ENCODE assay signal across 7 cellular contexts in the genomic region with DNA sequence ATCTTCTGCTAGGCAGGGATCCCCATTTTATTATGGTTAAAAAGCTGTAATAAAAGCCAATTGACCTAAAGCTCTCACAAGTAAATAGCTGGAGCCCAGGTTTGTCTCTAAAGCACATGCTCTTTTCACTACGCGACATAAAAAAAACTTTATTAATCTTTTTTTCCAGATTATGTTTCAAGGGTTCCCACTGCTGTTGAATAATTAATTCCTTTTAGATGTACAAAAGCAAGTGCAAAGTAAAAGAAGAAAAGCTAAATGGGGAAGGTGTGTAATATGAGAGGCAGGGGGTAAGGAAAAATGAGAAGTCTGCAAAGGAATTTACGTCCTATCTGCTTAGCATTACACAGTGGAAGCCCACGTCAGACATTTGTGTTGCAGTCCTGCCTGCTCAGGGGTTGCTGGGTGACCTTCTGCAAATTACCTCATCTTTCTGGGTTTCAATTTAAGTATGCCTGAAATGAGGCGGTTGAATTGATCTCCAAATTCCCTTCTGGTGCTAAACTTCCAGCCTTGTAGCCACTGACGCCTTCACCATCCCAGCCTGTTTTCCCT. TPM values are rescaled to one million over a fixed set of nuclear protein-coding genes. Genes with fewer than 3 reads are reported as not detected.
DNase-seq lines count a peak whose midpoint lies in the region; ATAC-seq and TF ChIP-seq lines count a peak whose summit lies in the region.

No MANE protein-coding gene starts in this region.

- peaks cover 3% of the 10 kb centered on the region for H3K27me3 ChIP-seq in neural cell (ENCODE audit: insufficient read depth, low read depth, low read length)
- H3K27me3 ChIP-seq in uterus = no peaks in the 10 kb centered on the region

- no peak for TF ChIP-seq RAD21 in neural cell (conservative IDR thresholded peaks at IDR 0.05)

- no peak for DNase-seq in HFF-Myc (ENCODE audit: extremely low read depth, low read depth)
- DNase-seq in NAMALWA (ENCODE audit: low spot score) = peak; percentile 72
- DNase-seq in activated CD4-positive, alpha-beta T cell treated with anti-CD3 and anti-CD28 coated beads, Interleukin-2, amount 50 U/mL, for 48 hours = peak; percentile 48 to 62
- peak; percentile 89 for DNase-seq in fibroblast of peridontal ligament (ENCODE audit: extremely low read depth)
- peak in 1 of 2 donors; percentile 56 for DNase-seq in uterus

- TF ChIP-seq EP300 in neural cell (conservative IDR thresholded peaks at IDR 0.05; ENCODE audit: poor library complexity, severe bottlenecking) = no peak

- peak overlapping the region; percentile 52 for H3K9ac ChIP-seq in neural cell (ENCODE audit: low read length)

- H4K20me1 ChIP-seq in neural cell (ENCODE audit: insufficient read depth) = no peaks in the 10 kb centered on the region

- no peak overlapping the region for H2AFZ ChIP-seq in neural cell (ENCODE audit: low read depth, low read length)

- peak overlapping the region; percentile 67 for H3K4me3 ChIP-seq in HFF-Myc (replicated peaks; ENCODE audit: low read depth, low read length)
- H3K4me3 ChIP-seq in neural cell (ENCODE audit: low read length) = peak overlapping the region; percentile 85
- peak overlapping the region; percentile 61 to 71 for H3K4me3 ChIP-seq in uterus

- H3K9me2 ChIP-seq in neural cell (ENCODE audit: insufficient read depth, low read length) = no peaks in the 10 kb centered on the region

- H3K27ac ChIP-seq in neural cell (ENCODE audit: low read length) = no peak overlapping the region
- H3K27ac ChIP-seq in uterus = peak overlapping the region; percentile 94 to 95

- no peaks in the 10 kb centered on the region for H3F3A ChIP-seq in neural cell (ENCODE audit: insufficient read depth, low read length, poor library complexity, severe bottlenecking)

- H3K4me1 ChIP-seq in uterus = no peaks in the 10 kb centered on the region

- H3K9me3 ChIP-seq in neural cell (ENCODE audit: low read length) = no peaks in the 10 kb centered on the region
- H3K9me3 ChIP-seq in uterus = no peaks in the 10 kb centered on the region

- H3K79me2 ChIP-seq in neural cell (replicated peaks; ENCODE audit: insufficient read depth, low read length) = no peaks in the 10 kb centered on the region

- ATAC-seq in GM18498 (IDR thresholded peaks at IDR 0.05; ENCODE audit: unreplicated experiment) = peak; percentile 29

- no peak for TF ChIP-seq POLR2A in uterus (IDR thresholded peaks at IDR 0.05)

- H3K36me3 ChIP-seq in neural cell (ENCODE audit: insufficient read depth, low read length) (no peaks in the 10 kb centered on the region), uterus (no peaks in the 10 kb centered on the region)

- peak overlapping the region; percentile 78 for H3K4me2 ChIP-seq in neural cell (ENCODE audit: low read length)

- intact Hi-C loops in uterus (cut with DNase I; ENCODE audit: low total_unique reads) = no loop called here

- TF ChIP-seq CTCF in HFF-Myc (IDR thresholded peaks at IDR 0.05; ENCODE audit: low read depth, low read length, missing control alignments) = no peak
- TF ChIP-seq CTCF in neural cell (IDR thresholded peaks at IDR 0.05; ENCODE audit: poor library complexity, severe bottlenecking) = no peak
- no peak for TF ChIP-seq CTCF in uterus (IDR thresholded peaks at IDR 0.05)

TF ChIP-seq in neural cell, 6 proteins besides CTCF, POLR2A, EP300 and RAD21:
- TF ChIP-seq POLR2AphosphoS5 (IDR thresholded peaks at IDR 0.05) = no peak
- TF ChIP-seq MXI1 (conservative IDR thresholded peaks at IDR 0.05; ENCODE audit: poor library complexity, severe bottlenecking) = no peak

RNA-seq across cellular contexts. Expression of a gene that starts 0.8 kb away (rescaled TPM):
- 1.5 and 2.5 TPM in 2 replicates for polyA plus RNA-seq in neural cell
- polyA minus RNA-seq in neural cell = 0.97 and 1.2 TPM in 2 replicates
- total RNA-seq in uterus = 10 to 100 TPM in 3 of 4 donors, 1 to 10 TPM in 1; 2.3 to 43.3 (median 22.2) TPM
